ENCODE assay signal across 11 cellular contexts in the genomic region with DNA sequence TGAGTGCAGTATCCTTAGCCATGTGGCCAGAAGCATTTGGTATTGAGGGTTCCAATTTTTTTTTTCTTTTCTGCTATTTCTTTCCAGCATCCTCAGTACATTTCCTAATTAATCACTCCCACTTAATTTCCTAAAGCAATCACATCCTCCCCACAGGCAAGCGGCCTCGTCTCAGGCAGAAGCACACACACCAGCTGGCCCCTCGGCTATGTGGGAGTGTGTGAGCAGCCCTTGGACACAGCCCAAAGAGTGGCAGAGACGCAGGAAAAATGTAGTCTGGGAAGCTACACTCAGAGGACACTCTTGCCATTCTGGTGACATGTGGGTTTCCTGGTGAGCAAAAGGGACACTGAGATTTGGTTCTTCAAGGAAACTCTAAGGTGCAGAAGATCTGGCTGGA. TPM values are rescaled to one million over a fixed set of nuclear protein-coding genes. Genes with fewer than 3 reads are reported as not detected.
"Had no signal": no experiment of that assay in that cellular context is flagged by ENCODE, and none has a peak within 500 bp of the region (broad histone marks: within the 10 kb centered on the region; RNA-seq: fewer than 3 reads in every experiment).

No MANE protein-coding gene starts in this region.

- DNase-seq: activated CD4-positive, alpha-beta T cell treated with anti-CD3 and anti-CD28 coated beads, Interleukin-2, amount 10 ng/mL, durations not matched to agents 24 days and 14 days; activated naive CD4-positive, alpha-beta T cell treated with Interleukin-2 at 50 U/mL for 16 hours; erythroblast; kidney glomerular epithelial cell; naive thymus-derived CD4-positive, alpha-beta T cell; nucleus accumbens; psoas muscle; stimulated activated CD4-positive, alpha-beta T cell treated with anti-CD3 and anti-CD28 coated beads, Interleukin-2, amount 100 ng/mL, for 48 hours; stimulated activated naive CD8-positive, alpha-beta T cell treated with anti-CD3 and anti-CD28 coated beads, Interleukin-15, Interleukin-2, amounts not matched to agents 100 U/mL and 50 U/mL, for 24 hours; T-helper 17 cell had no signal

- ATAC-seq: naive thymus-derived CD4-positive, alpha-beta T cell; psoas muscle; stimulated activated naive CD8-positive, alpha-beta T cell treated with anti-CD3 and anti-CD28 coated beads, Interleukin-15, Interleukin-2, amounts not matched to agents 100 U/mL and 50 U/mL, for 24 hours; T-helper 17 cell; WTC11 had no signal

RNA-seq across cellular contexts. Expression of a gene that starts 20.7 kb away (rescaled TPM):
- total RNA-seq: T-helper 17 cell had no signal
